Comparison of ENCODE assay signal across 16 cellular contexts in the genomic region with DNA sequence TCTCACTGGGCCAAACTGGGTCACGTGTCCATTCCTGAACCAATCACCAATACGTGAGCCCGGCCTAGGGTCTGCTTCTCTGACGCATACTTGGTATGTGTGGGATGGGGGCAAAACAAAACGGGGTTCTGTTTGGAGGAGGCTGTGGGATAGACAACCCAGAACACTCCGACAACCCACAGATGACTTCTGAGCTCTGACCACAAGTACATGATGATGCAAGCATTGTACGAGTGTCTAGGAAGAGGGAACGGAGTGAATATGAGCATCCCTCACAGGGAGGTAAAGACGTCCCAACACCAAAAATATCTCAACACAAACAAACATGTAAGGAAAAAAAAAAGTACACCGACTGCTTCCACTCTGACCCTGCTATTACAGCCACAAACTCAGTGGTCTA. TPM values are rescaled to one million over a fixed set of nuclear protein-coding genes. Genes with fewer than 3 reads are reported as not detected.
DNase-seq lines count a peak whose midpoint lies in the region; ATAC-seq and TF ChIP-seq lines count a peak whose summit lies in the region.
"Had no signal": no experiment of that assay in that cellular context is flagged by ENCODE, and none has a peak within 500 bp of the region (broad histone marks: within the 10 kb centered on the region; RNA-seq: fewer than 3 reads in every experiment).

No MANE protein-coding gene starts in this region.

- CTCF ChIA-PET in activated CD4-positive, alpha-beta T cell treated with anti-CD3 and anti-CD28 coated beads for 36 hours (lab: Charles Lee): interaction anchor here (0.7 kb wide), 1 partner anchor 983 kb away, joined by 3 read pairs; no protein-coding TSS in a partner anchor

- H3K27me3 ChIP-seq in vagina: no peaks in the 10 kb centered on the region
- H3K27me3 ChIP-seq: dorsolateral prefrontal cortex, transverse colon had no signal

- TF ChIP-seq CTCF in vagina (IDR thresholded peaks at IDR 0.05): no peak

- H3K4me3 Mint-ChIP-seq in activated CD4-positive, alpha-beta T cell treated with anti-CD3 and anti-CD28 coated beads for 36 hours: no peak overlapping the region
- no peak overlapping the region for H3K4me3 Mint-ChIP-seq in activated CD4-positive, alpha-beta T cell treated with anti-CD3 and anti-CD28 coated beads, Interleukin-2, amount 10 ng/mL, durations not matched to agents 24 days and 14 days
- peak overlapping the region; percentile 3 for H3K4me3 Mint-ChIP-seq in activated naive CD8-positive, alpha-beta T cell treated with anti-CD3 and anti-CD28 coated beads, Interleukin-2, amount 10 ng/mL, durations not matched to agents 7 days and 5 days
- H3K4me3 Mint-ChIP-seq in stimulated activated naive CD8-positive, alpha-beta T cell treated with anti-CD3 and anti-CD28 coated beads, Interleukin-15, Interleukin-2, amounts not matched to agents 100 ng/mL and 50 ng/mL, for 24 hours: peak overlapping the region; percentile 3
- H3K4me3 Mint-ChIP-seq: activated CD4-positive, alpha-beta memory T cell treated with anti-CD3 and anti-CD28 coated beads for 36 hours; T-helper 17 cell had no signal

- POLR2A ChIA-PET in activated CD4-positive, alpha-beta T cell treated with anti-CD3 and anti-CD28 coated beads for 36 hours (lab: Charles Lee): no interaction called here
- POLR2A ChIA-PET in activated naive CD8-positive, alpha-beta T cell treated with anti-CD3 and anti-CD28 coated beads, Interleukin-2, amount 10 ng/mL, durations not matched to agents 7 days and 5 days (lab: Charles Lee): no interaction called here

- DNase-seq in activated CD4-positive, alpha-beta T cell treated with anti-CD3 and anti-CD28 coated beads for 36 hours: no peak
- no peak for DNase-seq in activated CD4-positive, alpha-beta T cell treated with anti-CD3 and anti-CD28 coated beads, Interleukin-2, amount 10 ng/mL, durations not matched to agents 24 days and 14 days
- no peak for DNase-seq in activated naive CD8-positive, alpha-beta T cell treated with anti-CD3 and anti-CD28 coated beads, Interleukin-2, amount 10 ng/mL, durations not matched to agents 7 days and 5 days
- peak; percentile 97 for DNase-seq in iris pigment epithelial cell (ENCODE audit: low read depth)
- DNase-seq in vagina (ENCODE audit: extremely low spot score in 2 of 2): no peak
- no peak for DNase-seq in NCI-H146 (lab: John Stamatoyannopoulos, UW)
- DNase-seq: activated CD4-positive, alpha-beta memory T cell treated with anti-CD3 and anti-CD28 coated beads for 36 hours; dorsolateral prefrontal cortex; NCI-H1048; NCI-H226; small intestine; T-helper 17 cell; transverse colon had no signal

- H3K36me3 Mint-ChIP-seq in activated CD4-positive, alpha-beta T cell treated with anti-CD3 and anti-CD28 coated beads for 36 hours (ENCODE audit: low read depth): peaks cover 37% of the 10 kb centered on the region
- peaks cover 45% of the 10 kb centered on the region for H3K36me3 Mint-ChIP-seq in activated CD4-positive, alpha-beta T cell treated with anti-CD3 and anti-CD28 coated beads, Interleukin-2, amount 10 ng/mL, durations not matched to agents 24 days and 14 days (ENCODE audit: low read depth)
- peaks cover 33% of the 10 kb centered on the region for H3K36me3 Mint-ChIP-seq in activated naive CD8-positive, alpha-beta T cell treated with anti-CD3 and anti-CD28 coated beads, Interleukin-2, amount 10 ng/mL, durations not matched to agents 7 days and 5 days
- H3K36me3 Mint-ChIP-seq in stimulated activated naive CD8-positive, alpha-beta T cell treated with anti-CD3 and anti-CD28 coated beads, Interleukin-15, Interleukin-2, amounts not matched to agents 100 ng/mL and 50 ng/mL, for 24 hours (ENCODE audit: low read depth): peaks cover 50% of the 10 kb centered on the region

- peaks cover 0 to 16% of the 10 kb centered on the region in 2 donors for H3K36me3 ChIP-seq in vagina

- peak; percentile 14 for ATAC-seq in activated CD4-positive, alpha-beta T cell treated with anti-CD3 and anti-CD28 coated beads for 36 hours
- no peak for ATAC-seq in activated naive CD8-positive, alpha-beta T cell treated with anti-CD3 and anti-CD28 coated beads, Interleukin-2, amount 10 ng/mL, durations not matched to agents 7 days and 5 days (ENCODE audit: low read depth)
- no peak for ATAC-seq in HG02938 (IDR thresholded peaks at IDR 0.05; ENCODE audit: unreplicated experiment)
- ATAC-seq: Panc1, T-helper 17 cell had no signal

- peaks cover 25% of the 10 kb centered on the region for H3K4me1 ChIP-seq in vagina

- peak overlapping the region; percentile 5 for H3K27ac Mint-ChIP-seq in activated CD4-positive, alpha-beta T cell treated with anti-CD3 and anti-CD28 coated beads for 36 hours
- no peak overlapping the region for H3K27ac Mint-ChIP-seq in activated CD4-positive, alpha-beta T cell treated with anti-CD3 and anti-CD28 coated beads, Interleukin-2, amount 10 ng/mL, durations not matched to agents 24 days and 14 days
- H3K27ac Mint-ChIP-seq in activated naive CD8-positive, alpha-beta T cell treated with anti-CD3 and anti-CD28 coated beads, Interleukin-2, amount 10 ng/mL, durations not matched to agents 7 days and 5 days: peak overlapping the region; percentile 31
- H3K27ac Mint-ChIP-seq in stimulated activated naive CD8-positive, alpha-beta T cell treated with anti-CD3 and anti-CD28 coated beads, Interleukin-15, Interleukin-2, amounts not matched to agents 100 ng/mL and 50 ng/mL, for 24 hours: peak overlapping the region; percentile 46
- H3K27ac Mint-ChIP-seq: activated CD4-positive, alpha-beta memory T cell treated with anti-CD3 and anti-CD28 coated beads for 36 hours had no signal

- H3K9me3 Mint-ChIP-seq in activated CD4-positive, alpha-beta T cell treated with anti-CD3 and anti-CD28 coated beads for 36 hours (ENCODE audit: low read depth): no peaks in the 10 kb centered on the region
- H3K9me3 Mint-ChIP-seq in activated CD4-positive, alpha-beta T cell treated with anti-CD3 and anti-CD28 coated beads, Interleukin-2, amount 10 ng/mL, durations not matched to agents 24 days and 14 days: no peaks in the 10 kb centered on the region
- H3K9me3 Mint-ChIP-seq in activated naive CD8-positive, alpha-beta T cell treated with anti-CD3 and anti-CD28 coated beads, Interleukin-2, amount 10 ng/mL, durations not matched to agents 7 days and 5 days: no peaks in the 10 kb centered on the region
- H3K9me3 Mint-ChIP-seq in stimulated activated naive CD8-positive, alpha-beta T cell treated with anti-CD3 and anti-CD28 coated beads, Interleukin-15, Interleukin-2, amounts not matched to agents 100 ng/mL and 50 ng/mL, for 24 hours: no peaks in the 10 kb centered on the region
- H3K9me3 Mint-ChIP-seq: activated CD4-positive, alpha-beta memory T cell treated with anti-CD3 and anti-CD28 coated beads for 36 hours had no signal

- intact Hi-C loops in activated CD4-positive, alpha-beta T cell treated with anti-CD3 and anti-CD28 coated beads for 36 hours (cut with DNase I, micrococcal nuclease): no loop called here
- intact Hi-C loops in activated CD4-positive, alpha-beta T cell treated with anti-CD3 and anti-CD28 coated beads, Interleukin-2, amount 10 ng/mL, durations not matched to agents 24 days and 14 days (cut with micrococcal nuclease): no loop called here
- intact Hi-C loops in vagina (cut with DNase I): no loop called here

- H3K4me1 Mint-ChIP-seq in activated CD4-positive, alpha-beta T cell treated with anti-CD3 and anti-CD28 coated beads for 36 hours: peaks cover 65% of the 10 kb centered on the region
- peaks cover 40% of the 10 kb centered on the region for H3K4me1 Mint-ChIP-seq in activated CD4-positive, alpha-beta T cell treated with anti-CD3 and anti-CD28 coated beads, Interleukin-2, amount 10 ng/mL, durations not matched to agents 24 days and 14 days
- peaks cover 50% of the 10 kb centered on the region for H3K4me1 Mint-ChIP-seq in activated naive CD8-positive, alpha-beta T cell treated with anti-CD3 and anti-CD28 coated beads, Interleukin-2, amount 10 ng/mL, durations not matched to agents 7 days and 5 days
- peaks cover 63% of the 10 kb centered on the region for H3K4me1 Mint-ChIP-seq in stimulated activated naive CD8-positive, alpha-beta T cell treated with anti-CD3 and anti-CD28 coated beads, Interleukin-15, Interleukin-2, amounts not matched to agents 100 ng/mL and 50 ng/mL, for 24 hours (ENCODE audit: low read depth)

- no peak for TF ChIP-seq POLR2A in vagina (IDR thresholded peaks at IDR 0.05)

- no peaks in the 10 kb centered on the region for H3K27me3 Mint-ChIP-seq in activated CD4-positive, alpha-beta T cell treated with anti-CD3 and anti-CD28 coated beads for 36 hours
- H3K27me3 Mint-ChIP-seq in activated CD4-positive, alpha-beta T cell treated with anti-CD3 and anti-CD28 coated beads, Interleukin-2, amount 10 ng/mL, durations not matched to agents 24 days and 14 days: no peaks in the 10 kb centered on the region
- H3K27me3 Mint-ChIP-seq in activated naive CD8-positive, alpha-beta T cell treated with anti-CD3 and anti-CD28 coated beads, Interleukin-2, amount 10 ng/mL, durations not matched to agents 7 days and 5 days: no peaks in the 10 kb centered on the region
- no peaks in the 10 kb centered on the region for H3K27me3 Mint-ChIP-seq in stimulated activated naive CD8-positive, alpha-beta T cell treated with anti-CD3 and anti-CD28 coated beads, Interleukin-15, Interleukin-2, amounts not matched to agents 100 ng/mL and 50 ng/mL, for 24 hours
- H3K27me3 Mint-ChIP-seq: activated CD4-positive, alpha-beta memory T cell treated with anti-CD3 and anti-CD28 coated beads for 36 hours; T-helper 17 cell had no signal

- no peaks in the 10 kb centered on the region for H3K9me3 ChIP-seq in vagina
- H3K9me3 ChIP-seq: transverse colon had no signal

- no peak overlapping the region for H3K27ac ChIP-seq in vagina
- H3K27ac ChIP-seq: transverse colon had no signal

- no peak overlapping the region for H3K4me3 ChIP-seq in vagina
- H3K4me3 ChIP-seq: transverse colon had no signal

RNA-seq across cellular contexts. Expression of gene DAGLB, which starts 5.6 kb away (rescaled TPM):
- total RNA-seq in activated CD4-positive, alpha-beta T cell treated with anti-CD3 and anti-CD28 coated beads for 36 hours: 10 to 100 TPM in 1 of 2 experiments, 1 to 10 TPM in 1; 9.8 to 15.2 TPM
- 18.8 and 26.8 TPM in 2 replicates for total RNA-seq in activated CD4-positive, alpha-beta T cell treated with anti-CD3 and anti-CD28 coated beads, Interleukin-2, amount 10 ng/mL, durations not matched to agents 24 days and 14 days
- total RNA-seq in activated naive CD8-positive, alpha-beta T cell treated with anti-CD3 and anti-CD28 coated beads, Interleukin-2, amount 10 ng/mL, durations not matched to agents 7 days and 5 days: 10 to 100 TPM; 32.3 to 37.2 TPM
- 22.1 TPM for total RNA-seq in vagina

RNA-seq across cellular contexts. Expression of gene KDELR2, which starts 41.8 kb away (rescaled TPM):
- 10 to 100 TPM; 67.2 to 78.7 TPM for total RNA-seq in activated CD4-positive, alpha-beta T cell treated with anti-CD3 and anti-CD28 coated beads for 36 hours
- total RNA-seq in activated CD4-positive, alpha-beta T cell treated with anti-CD3 and anti-CD28 coated beads, Interleukin-2, amount 10 ng/mL, durations not matched to agents 24 days and 14 days: 64.0 and 73.8 TPM in 2 replicates
- total RNA-seq in activated naive CD8-positive, alpha-beta T cell treated with anti-CD3 and anti-CD28 coated beads, Interleukin-2, amount 10 ng/mL, durations not matched to agents 7 days and 5 days: 10 to 100 TPM; 49.5 to 52.0 TPM
- 68.8 TPM for total RNA-seq in vagina

Comparison
In these comparisons a context has a peak if more than half of its experiments do, and no peak if none do; other contexts are left out.
1. H3K4me3 Mint-ChIP-seq: peak in activated naive CD8-positive, alpha-beta T cell treated with anti-CD3 and anti-CD28 coated beads, Interleukin-2, amount 10 ng/mL, durations not matched to agents 7 days and 5 days (single experiment) and stimulated activated naive CD8-positive, alpha-beta T cell treated with anti-CD3 and anti-CD28 coated beads, Interleukin-15, Interleukin-2, amounts not matched to agents 100 ng/mL and 50 ng/mL, for 24 hours (single experiment); none in activated CD4-positive, alpha-beta T cell treated with anti-CD3 and anti-CD28 coated beads for 36 hours (single experiment) and activated CD4-positive, alpha-beta T cell treated with anti-CD3 and anti-CD28 coated beads, Interleukin-2, amount 10 ng/mL, durations not matched to agents 24 days and 14 days (single experiment).